In the genomic region with DNA sequence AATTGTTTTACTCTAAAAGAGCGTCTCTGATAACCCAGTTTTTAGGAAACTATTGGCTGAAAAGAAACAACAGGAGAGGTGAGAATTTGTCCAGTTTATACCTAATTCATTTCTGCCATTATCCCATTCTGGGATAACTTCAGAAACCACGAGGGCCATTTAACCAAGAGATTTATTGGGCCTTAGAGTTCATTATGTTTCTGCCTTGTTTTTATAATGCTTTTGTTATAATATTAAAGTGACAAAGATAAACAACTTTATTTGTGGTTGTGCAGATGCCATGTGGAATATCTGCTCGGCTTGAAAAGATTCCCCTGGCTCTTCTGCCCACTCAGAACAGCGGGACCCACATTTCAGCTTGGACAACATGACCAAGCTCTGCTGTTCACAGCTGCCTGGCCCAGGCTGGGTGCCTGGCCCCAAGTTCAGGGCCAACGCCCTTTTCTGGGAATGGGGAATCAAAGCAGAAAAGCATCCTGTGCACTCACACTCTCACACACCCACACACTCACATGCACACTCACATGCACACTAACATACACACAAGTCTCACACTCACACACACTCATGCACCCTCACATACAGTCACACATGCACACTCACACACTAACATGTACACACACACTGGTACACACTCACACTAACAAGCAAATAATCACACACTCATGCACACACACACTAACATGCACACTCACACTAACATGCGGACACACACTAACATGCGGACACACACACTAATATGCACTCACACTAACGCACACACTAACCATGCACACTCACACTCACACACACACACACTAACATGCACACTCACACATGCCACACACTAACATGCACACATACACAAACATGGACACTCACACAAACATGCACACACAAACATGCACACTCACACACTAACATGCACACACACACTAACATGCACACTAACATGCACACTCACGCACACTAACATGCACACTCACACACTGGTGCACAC, we compare ENCODE assay signal across 1 cellular context.
A peak's percentile ranks its signal among the peaks of the same experiment; 100 is the strongest.
TF ChIP-seq lines count a peak whose summit lies in the region.

No MANE protein-coding gene starts in this region.

TF ChIP-seq in HEK293, 187 proteins besides CTCF, POLR2A, EP300 and RAD21 (continued from another document and continues in another):
- no peak for TF ChIP-seq ATF2 (tag by site-specific recombination; IDR thresholded peaks at IDR 0.05; ENCODE audit: low read depth)
- no peak for TF ChIP-seq ZSCAN18 (tag by site-specific recombination; IDR thresholded peaks at IDR 0.05)
- TF ChIP-seq GFI1B (tag by site-specific recombination; IDR thresholded peaks at IDR 0.05), result no peak
- TF ChIP-seq ZFHX2 (tag by site-specific recombination; conservative IDR thresholded peaks at IDR 0.05), result peak; percentile 30; the same call in 1 of the 2 replicates
- TF ChIP-seq, protein P1, sequence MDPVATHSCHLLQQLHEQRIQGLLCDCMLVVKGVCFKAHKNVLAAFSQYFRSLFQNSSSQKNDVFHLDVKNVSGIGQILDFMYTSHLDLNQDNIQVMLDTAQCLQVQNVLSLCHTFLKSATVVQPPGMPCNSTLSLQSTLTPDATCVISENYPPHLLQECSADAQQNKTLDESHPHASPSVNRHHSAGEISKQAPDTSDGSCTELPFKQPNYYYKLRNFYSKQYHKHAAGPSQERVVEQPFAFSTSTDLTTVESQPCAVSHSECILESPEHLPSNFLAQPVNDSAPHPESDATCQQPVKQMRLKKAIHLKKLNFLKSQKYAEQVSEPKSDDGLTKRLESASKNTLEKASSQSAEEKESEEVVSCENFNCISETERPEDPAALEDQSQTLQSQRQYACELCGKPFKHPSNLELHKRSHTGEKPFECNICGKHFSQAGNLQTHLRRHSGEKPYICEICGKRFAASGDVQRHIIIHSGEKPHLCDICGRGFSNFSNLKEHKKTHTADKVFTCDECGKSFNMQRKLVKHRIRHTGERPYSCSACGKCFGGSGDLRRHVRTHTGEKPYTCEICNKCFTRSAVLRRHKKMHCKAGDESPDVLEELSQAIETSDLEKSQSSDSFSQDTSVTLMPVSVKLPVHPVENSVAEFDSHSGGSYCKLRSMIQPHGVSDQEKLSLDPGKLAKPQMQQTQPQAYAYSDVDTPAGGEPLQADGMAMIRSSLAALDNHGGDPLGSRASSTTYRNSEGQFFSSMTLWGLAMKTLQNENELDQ (tag by site-specific recombination; IDR thresholded peaks at IDR 0.05; ENCODE audit: low read depth), result no peak
- no peak for TF ChIP-seq RBAK (tag by site-specific recombination; IDR thresholded peaks at IDR 0.05)
- TF ChIP-seq, protein P2, sequence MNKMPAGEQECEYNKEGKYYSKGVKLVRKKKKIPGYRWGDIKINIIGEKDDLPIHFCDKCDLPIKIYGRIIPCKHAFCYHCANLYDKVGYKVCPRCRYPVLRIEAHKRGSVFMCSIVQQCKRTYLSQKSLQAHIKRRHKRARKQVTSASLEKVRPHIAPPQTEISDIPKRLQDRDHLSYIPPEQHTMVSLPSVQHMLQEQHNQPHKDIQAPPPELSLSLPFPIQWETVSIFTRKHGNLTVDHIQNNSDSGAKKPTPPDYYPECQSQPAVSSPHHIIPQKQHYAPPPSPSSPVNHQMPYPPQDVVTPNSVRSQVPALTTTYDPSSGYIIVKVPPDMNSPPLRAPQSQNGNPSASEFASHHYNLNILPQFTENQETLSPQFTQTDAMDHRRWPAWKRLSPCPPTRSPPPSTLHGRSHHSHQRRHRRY (tag by site-specific recombination; IDR thresholded peaks at IDR 0.05), result no peak
- TF ChIP-seq PRDM6 (tag by site-specific recombination; IDR thresholded peaks at IDR 0.05), result no peak
- no peak for TF ChIP-seq GLIS2 (tag by site-specific recombination; IDR thresholded peaks at IDR 0.05)
- no peak for TF ChIP-seq ZNF202 (tag by site-specific recombination; IDR thresholded peaks at IDR 0.05; ENCODE audit: borderline replicate concordance)
- TF ChIP-seq, protein P3, sequence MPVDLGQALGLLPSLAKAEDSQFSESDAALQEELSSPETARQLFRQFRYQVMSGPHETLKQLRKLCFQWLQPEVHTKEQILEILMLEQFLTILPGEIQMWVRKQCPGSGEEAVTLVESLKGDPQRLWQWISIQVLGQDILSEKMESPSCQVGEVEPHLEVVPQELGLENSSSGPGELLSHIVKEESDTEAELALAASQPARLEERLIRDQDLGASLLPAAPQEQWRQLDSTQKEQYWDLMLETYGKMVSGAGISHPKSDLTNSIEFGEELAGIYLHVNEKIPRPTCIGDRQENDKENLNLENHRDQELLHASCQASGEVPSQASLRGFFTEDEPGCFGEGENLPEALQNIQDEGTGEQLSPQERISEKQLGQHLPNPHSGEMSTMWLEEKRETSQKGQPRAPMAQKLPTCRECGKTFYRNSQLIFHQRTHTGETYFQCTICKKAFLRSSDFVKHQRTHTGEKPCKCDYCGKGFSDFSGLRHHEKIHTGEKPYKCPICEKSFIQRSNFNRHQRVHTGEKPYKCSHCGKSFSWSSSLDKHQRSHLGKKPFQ (tag by site-specific recombination; IDR thresholded peaks at IDR 0.05), result peak; percentile 91
- TF ChIP-seq, protein P4, sequence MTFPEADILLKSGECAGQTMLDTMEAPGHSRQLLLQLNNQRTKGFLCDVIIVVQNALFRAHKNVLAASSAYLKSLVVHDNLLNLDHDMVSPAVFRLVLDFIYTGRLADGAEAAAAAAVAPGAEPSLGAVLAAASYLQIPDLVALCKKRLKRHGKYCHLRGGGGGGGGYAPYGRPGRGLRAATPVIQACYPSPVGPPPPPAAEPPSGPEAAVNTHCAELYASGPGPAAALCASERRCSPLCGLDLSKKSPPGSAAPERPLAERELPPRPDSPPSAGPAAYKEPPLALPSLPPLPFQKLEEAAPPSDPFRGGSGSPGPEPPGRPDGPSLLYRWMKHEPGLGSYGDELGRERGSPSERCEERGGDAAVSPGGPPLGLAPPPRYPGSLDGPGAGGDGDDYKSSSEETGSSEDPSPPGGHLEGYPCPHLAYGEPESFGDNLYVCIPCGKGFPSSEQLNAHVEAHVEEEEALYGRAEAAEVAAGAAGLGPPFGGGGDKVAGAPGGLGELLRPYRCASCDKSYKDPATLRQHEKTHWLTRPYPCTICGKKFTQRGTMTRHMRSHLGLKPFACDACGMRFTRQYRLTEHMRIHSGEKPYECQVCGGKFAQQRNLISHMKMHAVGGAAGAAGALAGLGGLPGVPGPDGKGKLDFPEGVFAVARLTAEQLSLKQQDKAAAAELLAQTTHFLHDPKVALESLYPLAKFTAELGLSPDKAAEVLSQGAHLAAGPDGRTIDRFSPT (tag by site-specific recombination; IDR thresholded peaks at IDR 0.05), result no peak
- TF ChIP-seq ZNF335 (tag by site-specific recombination; conservative IDR thresholded peaks at IDR 0.05), result no peak
- TF ChIP-seq HOXA7 (CRISPR knock-in tag; IDR thresholded peaks at IDR 0.05; ENCODE audit: borderline replicate concordance), result no peak
- TF ChIP-seq ZNF623 (tag by site-specific recombination; IDR thresholded peaks at IDR 0.05), result no peak
- no peak for TF ChIP-seq ZNF354C (tag by site-specific recombination; IDR thresholded peaks at IDR 0.05; ENCODE audit: borderline replicate concordance, low read depth)
- no peak for TF ChIP-seq ZNF223 (tag by site-specific recombination; IDR thresholded peaks at IDR 0.05)
- TF ChIP-seq ZNF791 (tag by site-specific recombination; IDR thresholded peaks at IDR 0.05), result no peak
- no peak for TF ChIP-seq ZSCAN16 (tag by site-specific recombination; IDR thresholded peaks at IDR 0.05)
- TF ChIP-seq, protein P5, sequence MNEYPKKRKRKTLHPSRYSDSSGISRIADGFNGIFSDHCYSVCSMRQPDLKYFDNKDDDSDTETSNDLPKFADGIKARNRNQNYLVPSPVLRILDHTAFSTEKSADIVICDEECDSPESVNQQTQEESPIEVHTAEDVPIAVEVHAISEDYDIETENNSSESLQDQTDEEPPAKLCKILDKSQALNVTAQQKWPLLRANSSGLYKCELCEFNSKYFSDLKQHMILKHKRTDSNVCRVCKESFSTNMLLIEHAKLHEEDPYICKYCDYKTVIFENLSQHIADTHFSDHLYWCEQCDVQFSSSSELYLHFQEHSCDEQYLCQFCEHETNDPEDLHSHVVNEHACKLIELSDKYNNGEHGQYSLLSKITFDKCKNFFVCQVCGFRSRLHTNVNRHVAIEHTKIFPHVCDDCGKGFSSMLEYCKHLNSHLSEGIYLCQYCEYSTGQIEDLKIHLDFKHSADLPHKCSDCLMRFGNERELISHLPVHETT (tag by site-specific recombination; IDR thresholded peaks at IDR 0.05), result no peak
- peak; percentile 43 for TF ChIP-seq ZBTB20 (tag by site-specific recombination; IDR thresholded peaks at IDR 0.05)
- no peak for TF ChIP-seq ZNF416 (tag by site-specific recombination; IDR thresholded peaks at IDR 0.05)
- no peak for TF ChIP-seq ZNF658 (tag by site-specific recombination; IDR thresholded peaks at IDR 0.05)
- TF ChIP-seq ZBTB26 (tag by site-specific recombination; optimal IDR thresholded peaks at IDR 0.05), result peak; percentile 19
- no peak for TF ChIP-seq ZNF266 (tag by site-specific recombination; IDR thresholded peaks at IDR 0.05; ENCODE audit: low read depth)
- no peak for TF ChIP-seq ZNF175 (tag by site-specific recombination; IDR thresholded peaks at IDR 0.05)
- no peak for TF ChIP-seq ZIC2 (tag by site-specific recombination; IDR thresholded peaks at IDR 0.05)
- no peak for TF ChIP-seq ZBTB8A (tag by site-specific recombination; IDR thresholded peaks at IDR 0.05)
- TF ChIP-seq, protein P6, sequence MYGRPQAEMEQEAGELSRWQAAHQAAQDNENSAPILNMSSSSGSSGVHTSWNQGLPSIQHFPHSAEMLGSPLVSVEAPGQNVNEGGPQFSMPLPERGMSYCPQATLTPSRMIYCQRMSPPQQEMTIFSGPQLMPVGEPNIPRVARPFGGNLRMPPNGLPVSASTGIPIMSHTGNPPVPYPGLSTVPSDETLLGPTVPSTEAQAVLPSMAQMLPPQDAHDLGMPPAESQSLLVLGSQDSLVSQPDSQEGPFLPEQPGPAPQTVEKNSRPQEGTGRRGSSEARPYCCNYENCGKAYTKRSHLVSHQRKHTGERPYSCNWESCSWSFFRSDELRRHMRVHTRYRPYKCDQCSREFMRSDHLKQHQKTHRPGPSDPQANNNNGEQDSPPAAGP (tag by site-specific recombination; IDR thresholded peaks at IDR 0.05), result no peak
- TF ChIP-seq, protein P7, sequence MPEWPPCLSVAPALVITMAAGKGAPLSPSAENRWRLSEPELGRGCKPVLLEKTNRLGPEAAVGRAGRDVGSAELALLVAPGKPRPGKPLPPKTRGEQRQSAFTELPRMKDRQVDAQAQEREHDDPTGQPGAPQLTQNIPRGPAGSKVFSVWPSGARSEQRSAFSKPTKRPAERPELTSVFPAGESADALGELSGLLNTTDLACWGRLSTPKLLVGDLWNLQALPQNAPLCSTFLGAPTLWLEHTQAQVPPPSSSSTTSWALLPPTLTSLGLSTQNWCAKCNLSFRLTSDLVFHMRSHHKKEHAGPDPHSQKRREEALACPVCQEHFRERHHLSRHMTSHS (tag by site-specific recombination; IDR thresholded peaks at IDR 0.05), result no peak
- no peak for TF ChIP-seq ZNF704 (tag by site-specific recombination; IDR thresholded peaks at IDR 0.05)
- no peak for TF ChIP-seq SP7 (tag by site-specific recombination; IDR thresholded peaks at IDR 0.05)
- no peak for TF ChIP-seq ZNF16 (tag by site-specific recombination; IDR thresholded peaks at IDR 0.05; ENCODE audit: low read depth)
